ENCODE assay signal across 16 cellular contexts in the genomic region with DNA sequence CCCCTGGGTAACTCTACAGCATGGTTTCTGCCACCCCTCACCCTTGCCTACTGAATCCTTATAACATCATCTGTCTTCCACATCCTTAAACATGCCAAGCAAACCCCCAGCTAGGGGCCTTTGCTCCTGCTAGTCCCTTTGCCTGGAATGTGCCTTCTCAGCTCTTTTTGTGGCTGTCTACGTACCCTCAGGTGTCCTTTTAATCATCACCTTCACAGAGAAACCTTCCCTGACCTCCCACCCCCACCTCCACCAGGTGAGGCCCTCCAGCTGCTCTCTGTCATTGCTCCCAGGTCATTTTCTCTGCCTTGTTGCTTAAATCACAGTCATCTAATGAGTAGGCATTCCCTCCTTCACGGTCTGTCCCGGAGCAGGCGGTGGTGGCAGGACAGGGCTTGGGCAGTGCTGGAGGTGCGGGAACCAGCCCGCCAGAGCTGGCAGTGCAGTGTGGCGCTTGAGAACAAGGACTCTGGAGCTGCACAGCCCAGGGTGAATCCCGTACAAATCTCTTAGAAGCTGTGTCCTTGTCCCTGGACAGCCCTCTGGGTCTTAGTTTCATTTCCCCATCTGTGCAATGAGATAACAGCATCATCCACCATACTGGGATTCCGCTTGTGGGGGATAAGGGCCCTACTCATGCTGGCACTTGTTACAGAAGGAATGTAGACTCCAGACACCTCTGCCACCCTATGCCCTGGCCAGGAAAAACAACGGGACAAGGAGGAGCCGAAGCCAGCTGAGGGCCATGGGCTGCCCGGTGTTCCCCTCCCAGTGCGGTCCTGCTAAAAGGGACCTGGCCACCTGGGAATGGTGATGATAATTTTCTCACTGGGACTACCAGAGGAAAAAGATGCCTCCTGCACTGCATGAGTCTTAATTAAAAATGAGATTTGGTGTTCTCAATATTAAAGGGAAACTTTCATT.
"Had no signal": no experiment of that assay in that cellular context is flagged by ENCODE, and none has a peak within 500 bp of the region (broad histone marks: within the 10 kb centered on the region; RNA-seq: fewer than 3 reads in every experiment).

No MANE protein-coding gene starts in this region.

- H3K27me3 Mint-ChIP-seq: activated T-cell treated with anti-CD3 and anti-CD28 coated beads, Interleukin-2, amount 50 U/mL, for 24 hours; naive thymus-derived CD8-positive, alpha-beta T cell had no signal

- H3K27ac ChIP-seq: ascending aorta, esophagus muscularis mucosa, suprapubic skin, upper lobe of left lung had no signal

- ATAC-seq: activated CD8-positive, alpha-beta memory T cell treated with anti-CD3 and anti-CD28 coated beads, Interleukin-2, amount 10 ng/mL, durations not matched to agents 7 days and 5 days; naive thymus-derived CD8-positive, alpha-beta T cell; right cardiac atrium; stimulated activated naive CD8-positive, alpha-beta T cell treated with anti-CD3 and anti-CD28 coated beads, Interleukin-15, Interleukin-2, amounts not matched to agents 100 U/mL and 50 U/mL, for 24 hours; T-helper 17 cell had no signal

- H3K36me3 Mint-ChIP-seq: activated CD8-positive, alpha-beta memory T cell treated with anti-CD3 and anti-CD28 coated beads, Interleukin-2, amount 10 ng/mL, durations not matched to agents 7 days and 5 days; naive thymus-derived CD8-positive, alpha-beta T cell had no signal

- H3K9me3 Mint-ChIP-seq: activated T-cell treated with anti-CD3 and anti-CD28 coated beads, Interleukin-2, amount 50 U/mL, for 24 hours; naive thymus-derived CD8-positive, alpha-beta T cell had no signal

- H3K27ac Mint-ChIP-seq: activated CD8-positive, alpha-beta memory T cell treated with anti-CD3 and anti-CD28 coated beads, Interleukin-2, amount 10 ng/mL, durations not matched to agents 7 days and 5 days; activated T-cell treated with anti-CD3 and anti-CD28 coated beads, Interleukin-2, amount 50 U/mL, for 24 hours; progenitor cell of endocrine pancreas; T-helper 17 cell had no signal

- H3K4me1 Mint-ChIP-seq: activated CD8-positive, alpha-beta memory T cell treated with anti-CD3 and anti-CD28 coated beads, Interleukin-2, amount 10 ng/mL, durations not matched to agents 7 days and 5 days; naive thymus-derived CD8-positive, alpha-beta T cell had no signal

- H3K4me3 ChIP-seq: ascending aorta, esophagus muscularis mucosa, suprapubic skin, upper lobe of left lung had no signal

- H3K36me3 ChIP-seq: ascending aorta, esophagus muscularis mucosa, suprapubic skin, upper lobe of left lung had no signal

- H3K27me3 ChIP-seq: ascending aorta, upper lobe of left lung had no signal

- H3K4me1 ChIP-seq: ascending aorta, esophagus muscularis mucosa, suprapubic skin had no signal

- H3K9me3 ChIP-seq: ascending aorta, esophagus muscularis mucosa, suprapubic skin, upper lobe of left lung had no signal

- H3K4me3 Mint-ChIP-seq: activated CD8-positive, alpha-beta memory T cell treated with anti-CD3 and anti-CD28 coated beads, Interleukin-2, amount 10 ng/mL, durations not matched to agents 7 days and 5 days; activated T-cell treated with anti-CD3 and anti-CD28 coated beads, Interleukin-2, amount 50 U/mL, for 24 hours; naive thymus-derived CD8-positive, alpha-beta T cell; T-helper 17 cell had no signal

- DNase-seq: activated CD4-positive, alpha-beta T cell treated with anti-CD3 and anti-CD28 coated beads, Interleukin-2, amount 50 U/mL, for 48 hours; activated CD8-positive, alpha-beta memory T cell treated with anti-CD3 and anti-CD28 coated beads, Interleukin-2, amount 10 ng/mL, durations not matched to agents 7 days and 5 days; activated gamma-delta T cell treated with Interleukin-2 at 50 U/mL for 16 hours; activated T-cell treated with anti-CD3 and anti-CD28 coated beads, Interleukin-2, amount 50 U/mL, for 24 hours; hypothalamus; mammary epithelial cell; stimulated activated CD4-positive, alpha-beta T cell treated with anti-CD3 and anti-CD28 coated beads, Interleukin-1b, Interleukin-23, amount 100 ng/mL, for 48 hours; stimulated activated naive CD8-positive, alpha-beta T cell treated with anti-CD3 and anti-CD28 coated beads, Interleukin-15, Interleukin-2, amounts not matched to agents 100 U/mL and 50 U/mL, for 24 hours; T-helper 17 cell; upper lobe of left lung had no signal
